Comparison of ENCODE assay signal across 12 cellular contexts in the genomic region with DNA sequence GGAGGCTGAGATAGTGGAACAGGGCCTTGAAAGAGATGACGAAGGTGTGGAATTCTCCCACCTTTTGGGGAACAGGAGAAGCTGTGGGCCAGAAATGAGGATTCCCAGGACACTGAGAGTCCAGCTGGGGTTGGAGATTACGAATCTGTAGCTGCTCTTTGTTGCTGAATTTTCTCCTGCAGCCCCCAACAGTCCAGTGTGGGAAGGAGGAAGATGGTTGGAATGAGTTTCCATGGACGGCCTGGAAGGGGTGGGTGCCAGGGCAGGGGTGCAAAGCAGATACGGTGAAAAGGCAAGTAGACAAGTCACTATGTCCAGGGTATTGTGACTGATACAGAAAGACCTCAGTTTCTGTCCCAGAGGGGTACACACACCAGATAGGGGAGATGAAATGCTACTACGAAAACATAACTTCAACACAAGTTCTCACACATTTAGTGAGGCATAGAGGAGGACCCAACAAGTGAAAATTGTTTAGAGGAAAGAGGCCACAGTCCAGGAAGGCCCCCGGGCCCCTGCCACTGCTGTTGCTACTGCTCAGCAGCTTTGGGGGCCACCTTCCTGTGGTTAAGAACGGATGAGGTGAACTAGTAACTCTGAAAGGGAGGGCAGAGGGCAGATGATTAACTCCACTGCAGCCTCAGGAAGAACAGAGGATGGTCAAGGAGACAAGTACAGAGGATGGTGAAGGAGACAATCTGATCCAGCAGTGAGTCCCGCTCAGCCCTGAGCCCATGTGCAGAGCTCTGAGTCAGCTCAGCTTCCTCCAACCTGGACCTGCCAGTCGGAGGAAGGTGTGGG. TPM values are rescaled to one million over a fixed set of nuclear protein-coding genes. Genes with fewer than 3 reads are reported as not detected.
DNase-seq lines count a peak whose midpoint lies in the region; ATAC-seq and TF ChIP-seq lines count a peak whose summit lies in the region.
"Had no signal": no experiment of that assay in that cellular context is flagged by ENCODE, and none has a peak within 500 bp of the region (broad histone marks: within the 10 kb centered on the region; RNA-seq: fewer than 3 reads in every experiment).

No MANE protein-coding gene starts in this region.

- H3K4me3 ChIP-seq in GM08714 (ENCODE audit: low read length): peak overlapping the region; percentile 15; the same call in 1 of the 2 replicates
- no peak overlapping the region for H3K4me3 ChIP-seq in mesendoderm (ENCODE audit: low read length)
- H3K4me3 ChIP-seq in prostate gland: no peak overlapping the region
- no peak overlapping the region for H3K4me3 ChIP-seq in left lung

- H3K36me3 Mint-ChIP-seq in activated naive CD8-positive, alpha-beta T cell treated with anti-CD3 and anti-CD28 coated beads for 36 hours: no peaks in the 10 kb centered on the region

- no peak overlapping the region for H4K8ac ChIP-seq in mesendoderm (ENCODE audit: low read depth, low read length)

- no peaks in the 10 kb centered on the region for H3K9me3 Mint-ChIP-seq in activated naive CD8-positive, alpha-beta T cell treated with anti-CD3 and anti-CD28 coated beads for 36 hours

- H3K9me3 ChIP-seq in prostate gland (no peaks in the 10 kb centered on the region), left lung (peaks cover 0 to 4% of the 10 kb centered on the region in 2 donors)

- H2BK15ac ChIP-seq in mesendoderm (replicated peaks; ENCODE audit: low read depth): no peak overlapping the region

- no peaks in the 10 kb centered on the region for H3K4me1 ChIP-seq in mesendoderm (ENCODE audit: control insufficient read depth, low read depth, low read length)
- H3K4me1 ChIP-seq in prostate gland (replicated peaks): no peaks in the 10 kb centered on the region
- peaks cover 0 to 24% of the 10 kb centered on the region in 2 donors for H3K4me1 ChIP-seq in left lung

- H4K5ac ChIP-seq in mesendoderm (ENCODE audit: low read length): no peak overlapping the region

- no peak overlapping the region for H3K4me2 ChIP-seq in mesendoderm (ENCODE audit: low read length)

- no peak overlapping the region for H3K18ac ChIP-seq in mesendoderm (ENCODE audit: low read length)

- no peak overlapping the region for H2AK5ac ChIP-seq in mesendoderm (ENCODE audit: low read length)

- no peak overlapping the region for H3K56ac ChIP-seq in mesendoderm (ENCODE audit: low read length)

- no peak overlapping the region for H2BK5ac ChIP-seq in mesendoderm (ENCODE audit: low read length)

- no peak overlapping the region for H3K4ac ChIP-seq in mesendoderm (ENCODE audit: low read depth, low read length)

- H3K4me1 Mint-ChIP-seq in activated naive CD8-positive, alpha-beta T cell treated with anti-CD3 and anti-CD28 coated beads for 36 hours: peaks cover 5% of the 10 kb centered on the region

- no peak overlapping the region for H2BK120ac ChIP-seq in mesendoderm (ENCODE audit: low read depth, low read length)

- no peaks in the 10 kb centered on the region for H3K27me3 ChIP-seq in mesendoderm (ENCODE audit: insufficient read depth, low read length, poor library complexity)
- H3K27me3 ChIP-seq in prostate gland (replicated peaks; ENCODE audit: insufficient read depth): no peaks in the 10 kb centered on the region
- no peaks in the 10 kb centered on the region for H3K27me3 ChIP-seq in left lung

- H3K27ac ChIP-seq in mesendoderm (ENCODE audit: low read depth, low read length): no peak overlapping the region
- H3K27ac ChIP-seq in prostate gland: no peak overlapping the region
- H3K27ac ChIP-seq in left lung: no peak overlapping the region
- H3K27ac ChIP-seq: C4-2B had no signal

- H3K27me3 Mint-ChIP-seq in activated naive CD8-positive, alpha-beta T cell treated with anti-CD3 and anti-CD28 coated beads for 36 hours: no peaks in the 10 kb centered on the region
- H3K27me3 Mint-ChIP-seq: activated naive CD8-positive, alpha-beta T cell had no signal

- DNase-seq in activated naive CD8-positive, alpha-beta T cell treated with anti-CD3 and anti-CD28 coated beads for 36 hours: peak; percentile 20
- DNase-seq in mesendoderm (no peak), ureter (ENCODE audit: low spot score) (no peak), prostate gland (ENCODE audit: low spot score) (no peak), left lung (no peak)
- DNase-seq: kidney, NCI-H774 had no signal

- no peak overlapping the region for H3K27ac Mint-ChIP-seq in activated naive CD8-positive, alpha-beta T cell treated with anti-CD3 and anti-CD28 coated beads for 36 hours
- H3K27ac Mint-ChIP-seq: activated naive CD8-positive, alpha-beta T cell had no signal

- H3K23ac ChIP-seq in mesendoderm (ENCODE audit: low read length): no peak overlapping the region

- intact Hi-C loops in prostate gland (cut with DNase I): no loop called here
- intact Hi-C loops in left lung (cut with DNase I): no loop called here

- no peak for TF ChIP-seq POLR2A in prostate gland (IDR thresholded peaks at IDR 0.05)

- H3K9ac ChIP-seq in mesendoderm (ENCODE audit: low read length): no peak overlapping the region

- no peaks in the 10 kb centered on the region for H3K79me1 ChIP-seq in mesendoderm (ENCODE audit: low read length)

- TF ChIP-seq CTCF in prostate gland (IDR thresholded peaks at IDR 0.05) (no peak), left lung (IDR thresholded peaks at IDR 0.05) (no peak)

- no peaks in the 10 kb centered on the region for H3K79me2 ChIP-seq in mesendoderm (ENCODE audit: control insufficient read depth, insufficient read depth, low read length)

- ATAC-seq in GM19397 (IDR thresholded peaks at IDR 0.05; ENCODE audit: unreplicated experiment) (peak; percentile 75), HG03097 (IDR thresholded peaks at IDR 0.05; ENCODE audit: low FRiP score, unreplicated experiment) (peak; percentile 92), left lung (no peak)

- H3K36me3 ChIP-seq in mesendoderm (ENCODE audit: control insufficient read depth, insufficient read depth, low read length): no peaks in the 10 kb centered on the region
- H3K36me3 ChIP-seq in prostate gland: no peaks in the 10 kb centered on the region
- H3K36me3 ChIP-seq in left lung: no peaks in the 10 kb centered on the region

- no peak overlapping the region for H3K4me3 Mint-ChIP-seq in activated naive CD8-positive, alpha-beta T cell treated with anti-CD3 and anti-CD28 coated beads for 36 hours
- H3K4me3 Mint-ChIP-seq: activated naive CD8-positive, alpha-beta T cell had no signal

- WGBS in mesendoderm (ENCODE audit: extremely low coverage, insufficient coverage, low lambda C conversion rate): no CpG with 5 or more reads among the region's 9 CpGs
- 71% methylated on average over 9 of the region's 9 CpGs for WGBS in prostate gland

RNA-seq across cellular contexts. Expression of a gene that starts 7.3 kb away (rescaled TPM):
- total RNA-seq in activated naive CD8-positive, alpha-beta T cell treated with anti-CD3 and anti-CD28 coated beads for 36 hours: under 1 TPM; 0.28 to 0.37 TPM
- not detected for polyA plus RNA-seq in mesendoderm (2013, experiment 1 of 2)
- polyA plus RNA-seq in mesendoderm (2013, experiment 2 of 2): not detected
- 0.89 TPM for total RNA-seq in ureter
- 1 to 10 TPM in 1 of 2 donors, under 1 TPM in 1; 0.55 to 1.1 TPM for total RNA-seq in prostate gland
- 1 to 10 TPM in 1 of 2 donors, under 1 TPM in 1; 0.90 to 3.7 TPM for total RNA-seq in left lung

RNA-seq across cellular contexts. Expression of a gene that starts 29.6 kb away (rescaled TPM):
- total RNA-seq in activated naive CD8-positive, alpha-beta T cell treated with anti-CD3 and anti-CD28 coated beads for 36 hours: not detected
- polyA plus RNA-seq in mesendoderm (2013, experiment 1 of 2): not detected
- polyA plus RNA-seq in mesendoderm (2013, experiment 2 of 2): not detected
- total RNA-seq in ureter (16.8 TPM), prostate gland (1 to 10 TPM in 1 of 2 donors, under 1 TPM in 1; 0.96 to 7.0 TPM), left lung (1 to 10 TPM in 1 of 2 donors, under 1 TPM in 1; 0.73 to 3.3 TPM)
- total RNA-seq: kidney had no signal

RNA-seq across cellular contexts. Expression of a gene that starts 59.4 kb away (rescaled TPM):
- total RNA-seq in activated naive CD8-positive, alpha-beta T cell treated with anti-CD3 and anti-CD28 coated beads for 36 hours: 10 to 100 TPM; 28.3 to 29.0 TPM
- 0.07 TPM for polyA plus RNA-seq in mesendoderm (2013, experiment 1 of 2)
- polyA plus RNA-seq in mesendoderm (2013, experiment 2 of 2): 0.03 TPM
- total RNA-seq in ureter (3.2 TPM), prostate gland (1 to 10 TPM in 1 of 2 donors, under 1 TPM in 1; 0.46 to 1.7 TPM), left lung (1 to 10 TPM in 1 of 2 donors, under 1 TPM in 1; 0.82 to 2.5 TPM)
